Comparison of ENCODE assay signal across 17 cellular contexts in genomic region chr1:12539320-12539704, GRCh38.
DNase-seq lines count a peak whose midpoint lies in the region; ATAC-seq, FAIRE-seq and TF ChIP-seq lines count a peak whose summit lies in the region.
"Had no signal": no experiment of that assay in that cellular context is flagged by ENCODE, and none has a peak within 500 bp of the region (broad histone marks: within the 10 kb centered on the region; RNA-seq: fewer than 3 reads in every experiment).

No MANE protein-coding gene starts in this region.

- no peak for TF ChIP-seq EP300 in H1 (IDR thresholded peaks at IDR 0.05; ENCODE audit: borderline replicate concordance in 1 of 2, low read depth in 2 of 2, low read length in 2 of 2)

- H3K27me3 Mint-ChIP-seq in activated naive CD8-positive, alpha-beta T cell treated with anti-CD3 and anti-CD28 coated beads, Interleukin-2, amount 10 ng/mL, durations not matched to agents 7 days and 5 days = no peaks in the 10 kb centered on the region
- no peaks in the 10 kb centered on the region for H3K27me3 Mint-ChIP-seq in activated naive CD8-positive, alpha-beta T cell treated with anti-CD3 and anti-CD28 coated beads for 36 hours
- H3K27me3 Mint-ChIP-seq: stimulated activated naive CD8-positive, alpha-beta T cell treated with anti-CD3 and anti-CD28 coated beads, Interleukin-15, amount 100 ng/mL, for 72 hours had no signal

- no peak overlapping the region for H3K56ac ChIP-seq in H1 (replicated peaks; ENCODE audit: insufficient read length, low read depth, low read length)

- H2AFZ ChIP-seq in H1 (ENCODE audit: low read length) (no peak overlapping the region), trophoblast cell (ENCODE audit: insufficient read depth, low read length, poor library complexity) (no peak overlapping the region)

- TF ChIP-seq CTCF in H1 (IDR thresholded peaks at IDR 0.05; ENCODE audit: control extremely low read depth in 1 of 3, insufficient read depth in 1 of 3, low read depth in 1 of 3, low read length in 3 of 3) (no peak), upper lobe of right lung (IDR thresholded peaks at IDR 0.05) (no peak)

- H3K9me3 Mint-ChIP-seq in activated naive CD8-positive, alpha-beta T cell treated with anti-CD3 and anti-CD28 coated beads, Interleukin-2, amount 10 ng/mL, durations not matched to agents 7 days and 5 days = peaks cover 20% of the 10 kb centered on the region
- H3K9me3 Mint-ChIP-seq in activated naive CD8-positive, alpha-beta T cell treated with anti-CD3 and anti-CD28 coated beads for 36 hours = peaks cover 19% of the 10 kb centered on the region
- H3K9me3 Mint-ChIP-seq: natural killer cell had no signal

- H4K20me1 ChIP-seq in H1 (replicated peaks in 1 of 2; ENCODE audit: control insufficient read depth in 1 of 2, insufficient read depth in 2 of 2, low read length in 2 of 2) = no peaks in the 10 kb centered on the region

- H3K27me3 ChIP-seq in H1 (replicated peaks in 1 of 4; ENCODE audit: control insufficient read depth in 3 of 4, extremely low read depth in 1 of 4, insufficient read depth in 3 of 4, low read length in 3 of 4) (peaks cover 0 to 5% (median 0%) of the 10 kb centered on the region in 4 experiments; a peak in 1 of 7 replicates), trophoblast cell (ENCODE audit: insufficient read depth, low read length) (no peaks in the 10 kb centered on the region), upper lobe of right lung (no peaks in the 10 kb centered on the region)

- 80% methylated on average over 1 of the region's 2 CpGs; no CpG with 5 or more reads in 1 of the 2 experiments for WGBS in H1 (ENCODE audit: extremely low coverage in 1 of 2, insufficient coverage in 1 of 2, insufficient read length in 1 of 2, insufficient replicate concordance in 2 of 2, low coverage in 1 of 2, low lambda C conversion rate in 2 of 2, missing lambda C conversion rate in 1 of 2), 2 experiments
- no CpG with 5 or more reads among the region's 2 CpGs for WGBS in trophoblast cell (ENCODE audit: extremely low coverage, insufficient coverage, insufficient read length)

- H3K36me3 Mint-ChIP-seq in activated naive CD8-positive, alpha-beta T cell treated with anti-CD3 and anti-CD28 coated beads, Interleukin-2, amount 10 ng/mL, durations not matched to agents 7 days and 5 days = peaks cover 28% of the 10 kb centered on the region
- H3K36me3 Mint-ChIP-seq in activated naive CD8-positive, alpha-beta T cell treated with anti-CD3 and anti-CD28 coated beads for 36 hours = peaks cover 23% of the 10 kb centered on the region

- H3K9ac ChIP-seq in H1 (replicated peaks in 1 of 4; ENCODE audit: extremely low read depth in 1 of 4, low read depth in 3 of 4, low read length in 3 of 4) (no peak overlapping the region), trophoblast cell (ENCODE audit: low read length) (no peak overlapping the region)

- CTCF ChIA-PET in H1 (lab: Charles Lee; ENCODE audit: partially characterized antibody) = interaction anchor here (0.6 kb wide), 1 partner anchor 76 kb away, joined by 3 read pairs; no protein-coding TSS in a partner anchor

- H3K14ac ChIP-seq in H1 (ENCODE audit: insufficient read length) = no peak overlapping the region
- H3K14ac ChIP-seq in trophoblast cell (ENCODE audit: low read length) = no peak overlapping the region

- ATAC-seq in activated naive CD8-positive, alpha-beta T cell treated with anti-CD3 and anti-CD28 coated beads, Interleukin-2, amount 10 ng/mL, durations not matched to agents 7 days and 5 days (ENCODE audit: low read depth) = no peak
- ATAC-seq in upper lobe of right lung (no peak), HG02571 (IDR thresholded peaks at IDR 0.05; ENCODE audit: unreplicated experiment) (no peak), HG02852 (IDR thresholded peaks at IDR 0.05; ENCODE audit: unreplicated experiment) (no peak)
- ATAC-seq: activated CD4-positive, CD25-positive, alpha-beta regulatory T cell treated with anti-CD3 and anti-CD28 coated beads, Interleukin-2, amount 50 U/mL, for 24 hours; natural killer cell; stimulated activated naive CD8-positive, alpha-beta T cell treated with anti-CD3 and anti-CD28 coated beads, Interleukin-15, amount 100 ng/mL, for 72 hours had no signal

- no peak overlapping the region for H2BK15ac ChIP-seq in H1 (ENCODE audit: low read length)

- H3K27ac Mint-ChIP-seq in activated naive CD8-positive, alpha-beta T cell treated with anti-CD3 and anti-CD28 coated beads, Interleukin-2, amount 10 ng/mL, durations not matched to agents 7 days and 5 days = no peak overlapping the region
- no peak overlapping the region for H3K27ac Mint-ChIP-seq in activated naive CD8-positive, alpha-beta T cell treated with anti-CD3 and anti-CD28 coated beads for 36 hours
- H3K27ac Mint-ChIP-seq: activated T-helper 2 cell treated with anti-CD3 and anti-CD28 coated beads, Interferon-gamma antibody, Interleukin-2, Interleukin-4, amounts not matched to agents 10 μg/mL and 5 μg/mL and 100 μg/mL, durations not matched to agents 14 hours and 24 hours and 36 hours; natural killer cell; stimulated activated naive CD8-positive, alpha-beta T cell treated with anti-CD3 and anti-CD28 coated beads, Interleukin-15, amount 100 ng/mL, for 72 hours had no signal

- H4K12ac ChIP-seq in trophoblast cell (ENCODE audit: low read depth, low read length) = no peak overlapping the region

- H3K18ac ChIP-seq in H1 (ENCODE audit: extremely low read depth, low read length) (no peak overlapping the region), trophoblast cell (ENCODE audit: low read length) (no peak overlapping the region)

- POLR2A ChIA-PET in activated naive CD8-positive, alpha-beta T cell treated with anti-CD3 and anti-CD28 coated beads, Interleukin-2, amount 10 ng/mL, durations not matched to agents 7 days and 5 days (lab: Charles Lee) = no interaction called here
- POLR2A ChIA-PET in H1 (lab: Charles Lee; ENCODE audit: partially characterized antibody) = interaction anchor here (0.9 to 2.1 kb wide), 4 partner anchors 10 to 164 kb away, joined by 3 to 9 read pairs (median 4); no protein-coding TSS in a partner anchor

- TF ChIP-seq RAD21 in H1 (IDR thresholded peaks at IDR 0.05 in 1 of 2, conservative IDR thresholded peaks at IDR 0.05 in 1 of 2; ENCODE audit: low read depth in 2 of 2, low read length in 2 of 2) = no peak

- H2BK120ac ChIP-seq in H1 (replicated peaks; ENCODE audit: low read depth, low read length) (no peak overlapping the region), trophoblast cell (ENCODE audit: insufficient read depth, low read length, poor library complexity) (no peak overlapping the region)

- H3K9me3 ChIP-seq in H1 (ENCODE audit: insufficient read depth in 2 of 2, low read depth in 1 of 2, low read length in 1 of 2) (no peaks in the 10 kb centered on the region), trophoblast cell (ENCODE audit: insufficient read depth, low read depth, low read length) (no peaks in the 10 kb centered on the region), upper lobe of right lung (peaks cover 7% of the 10 kb centered on the region)

- H2BK12ac ChIP-seq in H1 (ENCODE audit: low read depth, low read length) = no peak overlapping the region
- peak overlapping the region; percentile 15 for H2BK12ac ChIP-seq in trophoblast cell (ENCODE audit: low read length)

- TF ChIP-seq POLR2A in H1 (IDR thresholded peaks at IDR 0.05; ENCODE audit: control extremely low read depth in 1 of 2, low read depth in 2 of 2, low read length in 2 of 2) = no peak

- H3K4me3 Mint-ChIP-seq in activated naive CD8-positive, alpha-beta T cell treated with anti-CD3 and anti-CD28 coated beads, Interleukin-2, amount 10 ng/mL, durations not matched to agents 7 days and 5 days = no peak overlapping the region
- H3K4me3 Mint-ChIP-seq in activated naive CD8-positive, alpha-beta T cell treated with anti-CD3 and anti-CD28 coated beads for 36 hours = no peak overlapping the region
- H3K4me3 Mint-ChIP-seq: natural killer cell; stimulated activated naive CD8-positive, alpha-beta T cell treated with anti-CD3 and anti-CD28 coated beads, Interleukin-15, amount 100 ng/mL, for 72 hours had no signal

- H3K4me1 Mint-ChIP-seq in activated naive CD8-positive, alpha-beta T cell treated with anti-CD3 and anti-CD28 coated beads, Interleukin-2, amount 10 ng/mL, durations not matched to agents 7 days and 5 days = peaks cover 10% of the 10 kb centered on the region
- H3K4me1 Mint-ChIP-seq in activated naive CD8-positive, alpha-beta T cell treated with anti-CD3 and anti-CD28 coated beads for 36 hours = peaks cover 4% of the 10 kb centered on the region

- H2BK20ac ChIP-seq in H1 (ENCODE audit: low read length) = 0 out of 2 replicates have a peak overlapping the region, but pooled peaks have one; percentile 90

- H3K27ac ChIP-seq in H1 (ENCODE audit: low read depth, low read length) = no peak overlapping the region
- no peak overlapping the region for H3K27ac ChIP-seq in trophoblast cell (ENCODE audit: low read depth, low read length)
- no peak overlapping the region for H3K27ac ChIP-seq in upper lobe of right lung

- H3K4me2 ChIP-seq in H1 (ENCODE audit: insufficient read depth in 1 of 2, low read depth in 2 of 2, low read length in 2 of 2) = no peak overlapping the region
- no peak overlapping the region for H3K4me2 ChIP-seq in trophoblast cell (ENCODE audit: low read length)

- H4K8ac ChIP-seq in H1 (ENCODE audit: extremely low read depth, insufficient read depth, low read length) = no peak overlapping the region
- H4K8ac ChIP-seq in trophoblast cell (ENCODE audit: low read depth, low read length) = no peak overlapping the region

- H2AK5ac ChIP-seq in H1 (ENCODE audit: low read depth, low read length) (no peak overlapping the region), trophoblast cell (ENCODE audit: low read length) (no peak overlapping the region)

- no peak overlapping the region for H4K5ac ChIP-seq in H1 (ENCODE audit: insufficient read length, low read depth, low read length)

- intact Hi-C loops in upper lobe of right lung (cut with DNase I) = no loop called here

- H2BK5ac ChIP-seq in H1 (ENCODE audit: low read depth, low read length) (no peak overlapping the region), trophoblast cell (ENCODE audit: low read depth, low read length, poor library complexity) (no peak overlapping the region)

- H3K4ac ChIP-seq in H1 (replicated peaks; ENCODE audit: insufficient read length, low read depth, low read length) (no peak overlapping the region), trophoblast cell (ENCODE audit: low read depth, low read length) (no peak overlapping the region)

- DNase-seq in activated naive CD8-positive, alpha-beta T cell treated with anti-CD3 and anti-CD28 coated beads, Interleukin-2, amount 10 ng/mL, durations not matched to agents 7 days and 5 days = peak; percentile 12
- DNase-seq in activated naive CD8-positive, alpha-beta T cell treated with anti-CD3 and anti-CD28 coated beads for 36 hours = no peak
- no peak for DNase-seq in H1 (ENCODE audit: low read depth in 1 of 2, low spot score in 2 of 2)
- DNase-seq in trophoblast cell = no peak
- peak; percentile 10 for DNase-seq in upper lobe of right lung
- no peak for DNase-seq in stimulated activated CD4-positive, alpha-beta T cell treated with anti-CD3 and anti-CD28 coated beads, Interleukin-4, amount 100 ng/mL, for 4 hours
- DNase-seq: anterior cingulate cortex; natural killer cell; NCI-H2029; NCI-H69; stimulated activated naive CD8-positive, alpha-beta T cell treated with anti-CD3 and anti-CD28 coated beads, Interleukin-15, amount 100 ng/mL, for 72 hours had no signal

- H3K79me1 ChIP-seq in H1 (ENCODE audit: low read depth, low read length) (no peaks in the 10 kb centered on the region), trophoblast cell (ENCODE audit: low read length) (no peaks in the 10 kb centered on the region)

- H3K79me2 ChIP-seq in H1 (ENCODE audit: control insufficient read depth in 1 of 2, insufficient read depth in 2 of 2, low read length in 2 of 2) (no peaks in the 10 kb centered on the region), trophoblast cell (ENCODE audit: control insufficient read depth, insufficient read depth, low read length, poor library complexity) (no peaks in the 10 kb centered on the region)

- H3K4me3 ChIP-seq in H1 (ENCODE audit: extremely low read depth in 1 of 4, insufficient read depth in 2 of 4, low read depth in 3 of 4, low read length in 4 of 4) (no peak overlapping the region), trophoblast cell (ENCODE audit: low read depth, low read length) (no peak overlapping the region), upper lobe of right lung (no peak overlapping the region)
- H3K4me3 ChIP-seq: lung had no signal

- H4K91ac ChIP-seq in H1 (replicated peaks; ENCODE audit: insufficient read length, low read length) (peak overlapping the region; percentile 34), trophoblast cell (ENCODE audit: low read depth, low read length) (peak overlapping the region; percentile 20)

- H3K36me3 ChIP-seq in H1 (ENCODE audit: control insufficient read depth in 2 of 4, insufficient read depth in 4 of 4, low read length in 3 of 4) = no peaks in the 10 kb centered on the region
- H3K36me3 ChIP-seq in trophoblast cell (ENCODE audit: control insufficient read depth in 1 of 2, insufficient read depth in 2 of 2, low read length in 2 of 2) = no peaks in the 10 kb centered on the region
- H3K36me3 ChIP-seq in upper lobe of right lung = no peaks in the 10 kb centered on the region

- H3K4me1 ChIP-seq in H1 (replicated peaks in 1 of 4; ENCODE audit: control insufficient read depth in 3 of 4, insufficient read depth in 4 of 4, low read length in 3 of 4) = peaks cover 0 to 13% (median 9%) of the 10 kb centered on the region in 4 experiments; a peak in 6 of 7 replicates
- H3K4me1 ChIP-seq in trophoblast cell (ENCODE audit: control insufficient read depth in 1 of 2, insufficient read depth in 2 of 2, low read length in 2 of 2) = peaks cover 3 to 10% of the 10 kb centered on the region in 2 experiments
- H3K4me1 ChIP-seq in upper lobe of right lung = peaks cover 11% of the 10 kb centered on the region

- H3K23ac ChIP-seq in H1 (ENCODE audit: insufficient read length) (no peak overlapping the region), trophoblast cell (ENCODE audit: low read length) (no peak overlapping the region)

- FAIRE-seq in H1 (lab: Jason Lieb, UNC) = no peak
- FAIRE-seq: A204.1 had no signal

- H3K23me2 ChIP-seq in H1 (ENCODE audit: low read depth, low read length) = peaks cover 4% of the 10 kb centered on the region; the same call in 1 of the 2 replicates

Comparison
In these comparisons a context has a peak if more than half of its experiments do, and no peak if none do; other contexts are left out.
1. DNase-seq: peak in activated naive CD8-positive, alpha-beta T cell treated with anti-CD3 and anti-CD28 coated beads, Interleukin-2, amount 10 ng/mL, durations not matched to agents 7 days and 5 days (single experiment) and upper lobe of right lung (single experiment); none in activated naive CD8-positive, alpha-beta T cell treated with anti-CD3 and anti-CD28 coated beads for 36 hours (single experiment), H1 (0 of 2), trophoblast cell (0 of 2) and stimulated activated CD4-positive, alpha-beta T cell treated with anti-CD3 and anti-CD28 coated beads, Interleukin-4, amount 100 ng/mL, for 4 hours (0 of 2).